24 cellular contexts compared by ENCODE assay signal in the genomic region with DNA sequence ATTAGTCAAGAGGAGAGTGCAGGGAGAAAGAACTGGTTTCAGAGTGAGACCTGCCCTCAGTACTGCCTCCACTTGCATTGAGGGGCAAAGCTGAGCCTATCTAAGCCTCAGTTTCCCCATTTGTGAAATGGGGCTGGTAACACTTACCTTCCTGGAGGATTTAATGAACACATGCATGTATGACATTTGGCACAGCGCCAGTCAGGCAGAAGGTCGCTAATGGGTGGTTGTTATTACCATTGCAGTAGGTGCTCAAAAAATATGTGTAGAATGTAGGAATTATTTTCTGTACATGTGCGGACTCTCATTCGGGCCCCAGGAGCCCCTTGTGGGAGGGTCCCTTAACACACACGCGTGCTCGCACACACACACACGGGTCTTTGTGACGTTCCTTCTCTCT. TPM values are rescaled to one million over a fixed set of nuclear protein-coding genes. Genes with fewer than 3 reads are reported as not detected.
"Had no signal": no experiment of that assay in that cellular context is flagged by ENCODE, and none has a peak within 500 bp of the region (broad histone marks: within the 10 kb centered on the region; RNA-seq: fewer than 3 reads in every experiment).

No MANE protein-coding gene starts in this region.

- H3K27me3 ChIP-seq: gastroesophageal sphincter, neutrophil, right lobe of liver, uterus had no signal

- ATAC-seq: gastroesophageal sphincter, left cardiac atrium, right lobe of liver had no signal

- DNase-seq: activated CD4-positive, alpha-beta memory T cell treated with anti-CD3 and anti-CD28 coated beads, Interleukin-2, amount 10 ng/mL, durations not matched to agents 7 days and 5 days; activated CD4-positive, alpha-beta T cell treated with anti-CD3 and anti-CD28 coated beads, Interleukin-2, amount 10 ng/mL, durations not matched to agents 24 days and 14 days; activated CD4-positive, CD25-positive, alpha-beta regulatory T cell treated with anti-CD3 and anti-CD28 coated beads, Interleukin-2, amount 50 U/mL, for 72 hours; activated CD8-positive, alpha-beta memory T cell treated with anti-CD3 and anti-CD28 coated beads, Interleukin-2, amount 50 U/mL, for 48 hours; activated gamma-delta T cell; activated naive CD4-positive, alpha-beta T cell treated with anti-CD3 and anti-CD28 coated beads, Interleukin-2, amount 10 ng/mL, durations not matched to agents 7 days and 5 days; activated T-cell treated with anti-CD3 and anti-CD28 coated beads, Interleukin-2, amount 50 U/mL, for 24 hours; amniotic stem cell; dermis blood vessel endothelial cell; effector CD4-positive, alpha-beta T cell; left cardiac atrium; mammary epithelial cell; naive B cell; nephron progenitor cell; right lobe of liver; stimulated activated CD4-positive, alpha-beta T cell treated with anti-CD3 and anti-CD28 coated beads, Interleukin-12 subunit alpha, Interleukin-12 subunit beta, amount 100 ng/mL, for 4 hours; stimulated activated CD4-positive, alpha-beta T cell treated with anti-CD3 and anti-CD28 coated beads, Interleukin-4, amount 100 ng/mL, for 1 hour; T-helper 9 cell; uterus; WERI-Rb-1 had no signal

- H3K27ac ChIP-seq: gastroesophageal sphincter, hepatocyte, neutrophil, right lobe of liver, uterus, WERI-Rb-1 had no signal

- H3K4me1 ChIP-seq: gastroesophageal sphincter, right lobe of liver, uterus had no signal

RNA-seq across cellular contexts. Expression of a gene that starts 10.9 kb away (rescaled TPM):
- total RNA-seq: activated CD4-positive, alpha-beta memory T cell treated with anti-CD3 and anti-CD28 coated beads, Interleukin-2, amount 10 ng/mL, durations not matched to agents 7 days and 5 days; activated CD4-positive, alpha-beta T cell treated with anti-CD3 and anti-CD28 coated beads, Interleukin-2, amount 10 ng/mL, durations not matched to agents 24 days and 14 days; posterior vena cava; right lobe of liver had no signal
